In genomic region chr16:88975511-88976061, GRCh38 we compare ENCODE assay signal across 1 cellular context.
A peak's percentile ranks its signal among the peaks of the same experiment; 100 is the strongest.
TF ChIP-seq lines count a peak whose summit lies in the region.

No MANE protein-coding gene starts in this region.

TF ChIP-seq in GM12878, 131 proteins besides CTCF, POLR2A, EP300 and RAD21 (continued from another document):
- TF ChIP-seq NKRF (conservative IDR thresholded peaks at IDR 0.05), result peak; percentile 14; the same call in 1 of the 2 replicates
- TF ChIP-seq ASH2L (IDR thresholded peaks at IDR 0.05; ENCODE audit: borderline replicate concordance, low read depth), result no peak
- TF ChIP-seq SUZ12 (IDR thresholded peaks at IDR 0.05; ENCODE audit: unreplicated experiment), result no peak
- no peak for TF ChIP-seq HDGF (IDR thresholded peaks at IDR 0.05)
- TF ChIP-seq JUND (IDR thresholded peaks at IDR 0.05; ENCODE audit: low read depth, low read length), result no peak
- TF ChIP-seq NR2C1 (IDR thresholded peaks at IDR 0.05), result no peak
- TF ChIP-seq ZNF207 (IDR thresholded peaks at IDR 0.05; ENCODE audit: borderline replicate concordance), result 0 out of 2 replicates have a peak, but pooled peaks have one; percentile 29
- no peak for TF ChIP-seq RBBP5 (conservative IDR thresholded peaks at IDR 0.05)
- TF ChIP-seq ATF3 (IDR thresholded peaks at IDR 0.05; ENCODE audit: borderline replicate concordance, extremely low read depth, low read depth, low read length), result no peak
- no peak for TF ChIP-seq BCLAF1 (IDR thresholded peaks at IDR 0.05)
